ENCODE assay signal across 8 cellular contexts in genomic region chr16:88941051-88941932, GRCh38. TPM values are rescaled to one million over a fixed set of nuclear protein-coding genes. Genes with fewer than 3 reads are reported as not detected.
DNase-seq lines count a peak whose midpoint lies in the region; ATAC-seq and TF ChIP-seq lines count a peak whose summit lies in the region.

No MANE protein-coding gene starts in this region.

- no peak for TF ChIP-seq POLR2A in gastroesophageal sphincter (IDR thresholded peaks at IDR 0.05)

- TF ChIP-seq CTCF in gastroesophageal sphincter (IDR thresholded peaks at IDR 0.05) (no peak), RWPE1 (conservative IDR thresholded peaks at IDR 0.05; ENCODE audit: low read depth) (no peak)

- ATAC-seq in HG03521 (IDR thresholded peaks at IDR 0.05; ENCODE audit: unreplicated experiment) (peak; percentile 20), gastroesophageal sphincter (peak; percentile 13), HG03378 (IDR thresholded peaks at IDR 0.05; ENCODE audit: unreplicated experiment) (no peak), GM19467 (IDR thresholded peaks at IDR 0.05; ENCODE audit: unreplicated experiment) (no peak)

- H3K27ac ChIP-seq in gastroesophageal sphincter (peak overlapping the region in 3 of 4 donors; percentile 64 to 79 (median 69)), skin epidermis (peak overlapping the region in 16 of 21 experiments; percentile 4 to 81 (median 53)), RWPE1 (no peak overlapping the region)

- H3K4me1 ChIP-seq in gastroesophageal sphincter = peaks cover 0 to 61% (median 21%) of the 10 kb centered on the region in 3 donors

- peaks cover 93% of the 10 kb centered on the region for H3K27me3 ChIP-seq in gastroesophageal sphincter

- H3K36me3 ChIP-seq in gastroesophageal sphincter = no peaks in the 10 kb centered on the region

- POLR2A ChIA-PET in RWPE1 (lab: Yijun Ruan, JAX; ENCODE audit: low non-redundant PET) = no interaction called here

- no CpG with 5 or more reads among the region's 132 CpGs for WGBS in gastroesophageal sphincter (ENCODE audit: low coverage in 1 of 2), 2 donors

- CTCF ChIA-PET in RWPE1 (lab: Yijun Ruan, JAX) = interaction anchor here (0.5 to 1.1 kb wide), 8 partner anchors 11 to 230 kb away, joined by 3 to 4 read pairs (median 3); partner anchors contain the start of gene CDH15

- peak overlapping the region; percentile 23 to 62 for H3K4me3 ChIP-seq in gastroesophageal sphincter
- peak overlapping the region; percentile 34 to 50 (median 40) for H3K4me3 ChIP-seq in skin epidermis

- no peak for TF ChIP-seq EP300 in gastroesophageal sphincter (IDR thresholded peaks at IDR 0.05)

- DNase-seq in NCI-H345 (lab: John Stamatoyannopoulos, UW) (peak; percentile 46), NCI-H345 treated with DMSO at 0.1 percent for 48 hours (lab: John Stamatoyannopoulos, UW; ENCODE audit: unreplicated experiment) (no peak), RWPE1 (ENCODE audit: low spot score) (no peak)

- H3K9me3 ChIP-seq in gastroesophageal sphincter = no peaks in the 10 kb centered on the region

RNA-seq across cellular contexts. Expression of gene CBFA2T3, which starts 35.7 kb away (rescaled TPM):
- 1 to 10 TPM; 1.4 to 5.8 (median 1.5) TPM for total RNA-seq in gastroesophageal sphincter

Comparison
In these comparisons a context has a peak if more than half of its experiments do, and no peak if none do; other contexts are left out.
1. ATAC-seq: peak in HG03521 (single experiment) and gastroesophageal sphincter (single experiment); none in HG03378 (single experiment) and GM19467 (single experiment).